Comparison of ENCODE assay signal across 16 cellular contexts in the genomic region with DNA sequence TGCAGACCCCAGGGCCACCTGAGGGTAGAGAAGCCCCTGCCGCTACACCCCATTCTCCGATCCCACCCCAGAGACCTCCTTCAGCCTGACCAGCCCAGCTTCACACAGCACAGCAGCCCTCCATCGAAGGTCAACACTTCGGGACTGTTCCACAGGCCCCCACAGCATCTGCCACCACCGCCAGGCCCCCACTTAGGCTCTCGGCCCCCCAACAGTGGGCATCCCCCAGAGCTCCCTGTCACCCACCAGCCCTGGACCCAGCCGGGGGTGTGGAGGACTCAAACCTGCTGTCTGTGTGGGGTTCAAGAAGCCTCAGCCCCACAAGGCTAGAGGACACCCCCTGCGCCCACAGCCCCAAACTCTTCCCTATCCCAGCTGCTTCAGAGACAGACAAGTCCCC. TPM values are rescaled to one million over a fixed set of nuclear protein-coding genes. Genes with fewer than 3 reads are reported as not detected.
DNase-seq lines count a peak whose midpoint lies in the region; ATAC-seq and TF ChIP-seq lines count a peak whose summit lies in the region.
"Had no signal": no experiment of that assay in that cellular context is flagged by ENCODE, and none has a peak within 500 bp of the region (broad histone marks: within the 10 kb centered on the region; RNA-seq: fewer than 3 reads in every experiment).

No MANE protein-coding gene starts in this region.

- no peaks in the 10 kb centered on the region for H3K9me3 Mint-ChIP-seq in activated CD8-positive, alpha-beta T cell treated with anti-CD3 and anti-CD28 coated beads for 36 hours

- H3K36me3 ChIP-seq in BLaER1 (peaks cover 38% of the 10 kb centered on the region), mucosa of stomach (ENCODE audit: control insufficient read depth, insufficient read depth, low read length) (peaks cover 8% of the 10 kb centered on the region), right lobe of liver (peaks cover 0 to 40% (median 22%) of the 10 kb centered on the region in 4 donors)

- ATAC-seq in activated CD8-positive, alpha-beta T cell treated with anti-CD3 and anti-CD28 coated beads for 36 hours: no peak
- ATAC-seq in right lobe of liver: no peak
- no peak for ATAC-seq in HG03442 (IDR thresholded peaks at IDR 0.05; ENCODE audit: unreplicated experiment)
- ATAC-seq: K562 had no signal

- no CpG with 5 or more reads among the region's 8 CpGs for WGBS in right lobe of liver (ENCODE audit: insufficient coverage, low coverage, low lambda C conversion rate, missing lambda C conversion rate)

- H3K27me3 ChIP-seq in BLaER1 (no peaks in the 10 kb centered on the region), mucosa of stomach (ENCODE audit: control insufficient read depth, insufficient read depth, low read length) (no peaks in the 10 kb centered on the region), right lobe of liver (no peaks in the 10 kb centered on the region)
- H3K27me3 ChIP-seq: BE2C, vagina had no signal

- H3K4me1 ChIP-seq in BLaER1: peaks cover 69% of the 10 kb centered on the region
- H3K4me1 ChIP-seq in mucosa of stomach (ENCODE audit: control insufficient read depth, insufficient read depth, low read length): peaks cover 49% of the 10 kb centered on the region
- peaks cover 0 to 5% (median 2%) of the 10 kb centered on the region in 4 donors for H3K4me1 ChIP-seq in right lobe of liver
- H3K4me1 ChIP-seq: BE2C had no signal

- POLR2A ChIA-PET in activated CD8-positive, alpha-beta T cell treated with anti-CD3 and anti-CD28 coated beads for 36 hours (lab: Charles Lee): interaction anchor here (0.9 to 5.3 kb wide), 6 partner anchors 10 to 152 kb away, joined by 3 to 38 read pairs (median 5); a partner anchor contains a TSS

- intact Hi-C loops in activated CD8-positive, alpha-beta T cell treated with anti-CD3 and anti-CD28 coated beads for 36 hours (cut with micrococcal nuclease): no loop called here
- intact Hi-C loops in right lobe of liver (cut with DNase I): no loop called here

- H3K4me3 ChIP-seq in BLaER1 (peak overlapping the region; percentile 48), GM12875 (ENCODE audit: low read depth, low read length) (peak overlapping the region; percentile 21), mucosa of stomach (ENCODE audit: low read length) (no peak overlapping the region), right lobe of liver (no peak overlapping the region)
- H3K4me3 ChIP-seq: K562, vagina had no signal

- H3K9ac ChIP-seq in BLaER1 (peak overlapping the region; percentile 77), mucosa of stomach (ENCODE audit: low read length) (peak overlapping the region; percentile 31)

- peak overlapping the region; percentile 70 for H3K4me3 Mint-ChIP-seq in activated CD8-positive, alpha-beta T cell treated with anti-CD3 and anti-CD28 coated beads for 36 hours

- no peaks in the 10 kb centered on the region for H3K27me3 Mint-ChIP-seq in activated CD8-positive, alpha-beta T cell treated with anti-CD3 and anti-CD28 coated beads for 36 hours

- no peak for TF ChIP-seq POLR2A in right lobe of liver (IDR thresholded peaks at IDR 0.05)

- peak overlapping the region; percentile 95 for H3K27ac Mint-ChIP-seq in activated CD8-positive, alpha-beta T cell treated with anti-CD3 and anti-CD28 coated beads for 36 hours

- peaks cover 69% of the 10 kb centered on the region for H3K4me1 Mint-ChIP-seq in activated CD8-positive, alpha-beta T cell treated with anti-CD3 and anti-CD28 coated beads for 36 hours (ENCODE audit: low read depth)

- H4K20me1 ChIP-seq in BLaER1: peaks cover 94% of the 10 kb centered on the region

- H3K27ac ChIP-seq in BLaER1: peak overlapping the region; percentile 95
- no peak overlapping the region for H3K27ac ChIP-seq in right lobe of liver
- H3K27ac ChIP-seq: vagina had no signal

- CTCF ChIA-PET in activated CD8-positive, alpha-beta T cell treated with anti-CD3 and anti-CD28 coated beads for 36 hours (lab: Charles Lee): interaction anchor here (1.2 to 3.5 kb wide), 4 partner anchors 12 to 152 kb away, joined by 3 to 19 read pairs (median 4); no protein-coding TSS in a partner anchor

- H3K9me3 ChIP-seq in BLaER1 (no peaks in the 10 kb centered on the region), mucosa of stomach (ENCODE audit: control insufficient read depth, low read length) (no peaks in the 10 kb centered on the region), right lobe of liver (no peaks in the 10 kb centered on the region)
- H3K9me3 ChIP-seq: BE2C, vagina had no signal

- H3K4me2 ChIP-seq in BLaER1: peak overlapping the region; percentile 95

- no peak for TF ChIP-seq CTCF in GM12875 (IDR thresholded peaks at IDR 0.05; ENCODE audit: borderline replicate concordance, insufficient read depth, low read depth, low read length)
- TF ChIP-seq CTCF in activated CD8-positive, alpha-beta T cell treated with anti-CD3 and anti-CD28 coated beads for 36 hours (IDR thresholded peaks at IDR 0.05): no peak
- TF ChIP-seq CTCF in right lobe of liver (IDR thresholded peaks at IDR 0.05): no peak

- peaks cover 12% of the 10 kb centered on the region for H3K36me3 Mint-ChIP-seq in activated CD8-positive, alpha-beta T cell treated with anti-CD3 and anti-CD28 coated beads for 36 hours (ENCODE audit: low read depth)

- no peak for DNase-seq in activated CD8-positive, alpha-beta T cell treated with anti-CD3 and anti-CD28 coated beads for 36 hours
- DNase-seq in right lobe of liver (no peak), GDM1 (lab: John Stamatoyannopoulos, UW) (no peak)
- DNase-seq in activated effector memory CD4-positive, alpha-beta T cell treated with anti-CD3 and anti-CD28 coated beads, Interleukin-2, amount 50 U/mL, for 16 hours: no peak
- DNase-seq: BE2C, NCI-H1694 treated with DMSO at 0.1 percent for 48 hours, NCI-H524, posterior cingulate gyrus had no signal

RNA-seq across cellular contexts. Expression of a gene that starts 6.2 kb away (rescaled TPM):
- 100 to 1,000 TPM; 120 TPM for total RNA-seq in activated CD8-positive, alpha-beta T cell treated with anti-CD3 and anti-CD28 coated beads for 36 hours
- total RNA-seq in right lobe of liver: 10 to 100 TPM; 18.3 to 28.9 (median 22.8) TPM

RNA-seq across cellular contexts. Expression of a gene that starts 12.7 kb away (rescaled TPM):
- total RNA-seq in activated CD8-positive, alpha-beta T cell treated with anti-CD3 and anti-CD28 coated beads for 36 hours: 1 to 10 TPM; 5.5 to 6.8 TPM
- total RNA-seq in right lobe of liver: 10 to 100 TPM in 1 of 6 experiments, 1 to 10 TPM in 5; 1.0 to 19.2 (median 2.2) TPM
- total RNA-seq: frontal cortex, vagina had no signal

RNA-seq across cellular contexts. Expression of a gene that starts 18.0 kb away (rescaled TPM):
- total RNA-seq in activated CD8-positive, alpha-beta T cell treated with anti-CD3 and anti-CD28 coated beads for 36 hours: under 1 TPM in 1 of 2 experiments, not detected in 1; 0.29 TPM
- total RNA-seq in right lobe of liver: not detected
- total RNA-seq: bronchial epithelial cell, frontal cortex, K562, vagina had no signal

RNA-seq across cellular contexts. Expression of a gene that starts 38.9 kb away (rescaled TPM):
- total RNA-seq in activated CD8-positive, alpha-beta T cell treated with anti-CD3 and anti-CD28 coated beads for 36 hours: 10 to 100 TPM; 48.0 to 48.8 TPM
- total RNA-seq in right lobe of liver: 10 to 100 TPM; 33.2 to 47.6 (median 41.7) TPM

RNA-seq across cellular contexts. Expression of a gene that starts 39.4 kb away (rescaled TPM):
- total RNA-seq in activated CD8-positive, alpha-beta T cell treated with anti-CD3 and anti-CD28 coated beads for 36 hours: 100 to 1,000 TPM; 121 to 126 TPM
- 10 to 100 TPM; 11.4 to 17.3 (median 13.9) TPM for total RNA-seq in right lobe of liver

Comparison
In these comparisons a context has a peak if more than half of its experiments do, and no peak if none do; other contexts are left out.
1. H3K4me3 ChIP-seq: peak in BLaER1 (single experiment) and GM12875 (single experiment); none in mucosa of stomach (single experiment) and right lobe of liver (0 of 3).
2. RNA of a gene that starts 6.2 kb away (total RNA-seq): 120 TPM in activated CD8-positive, alpha-beta T cell treated with anti-CD3 and anti-CD28 coated beads for 36 hours; 18.3 to 28.9 TPM in right lobe of liver; every median in the first group is over 4 times any median in the second.